8 cellular contexts compared by ENCODE assay signal in the genomic region with DNA sequence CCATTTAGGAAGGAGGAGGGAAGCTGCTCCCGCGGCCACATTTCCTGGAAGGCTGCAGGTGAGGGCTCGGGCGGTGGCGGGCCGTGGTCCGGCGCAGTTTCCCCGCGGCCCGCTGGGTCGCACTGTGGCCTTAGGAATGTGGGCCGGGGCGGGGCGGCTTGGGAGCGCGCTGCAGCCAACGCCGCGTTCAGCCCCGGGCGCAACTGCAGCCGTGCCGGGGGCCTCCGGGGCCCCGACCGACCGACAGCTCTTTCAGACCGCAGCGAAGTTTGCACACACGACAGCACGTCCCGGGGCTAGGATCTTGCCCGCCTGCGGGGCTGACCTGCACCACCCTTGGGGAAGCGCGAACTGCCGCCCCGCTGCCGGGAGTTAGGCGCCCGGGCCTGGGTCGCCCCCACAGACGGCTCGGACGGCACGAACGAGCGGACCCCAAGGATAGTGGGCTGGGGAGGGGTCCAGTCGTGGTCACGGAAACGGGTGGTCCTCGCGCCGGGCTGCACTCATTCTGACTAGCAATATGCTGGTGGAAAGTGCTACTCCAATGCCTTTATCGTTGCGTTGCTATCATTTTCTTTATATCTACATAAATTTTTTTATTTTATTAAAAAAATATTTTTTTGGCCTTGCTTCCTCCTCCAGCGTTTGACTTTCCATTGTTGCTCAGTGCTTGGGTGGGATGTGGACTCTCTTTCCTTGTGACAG.
DNase-seq lines count a peak whose midpoint lies in the region; ATAC-seq and TF ChIP-seq lines count a peak whose summit lies in the region.

No MANE protein-coding gene starts in this region.

- no peaks in the 10 kb centered on the region for H3K36me3 ChIP-seq in NT2/D1 (ENCODE audit: insufficient read depth, insufficient read length, low read length)
- H3K36me3 ChIP-seq in esophagus muscularis mucosa: no peaks in the 10 kb centered on the region

- ATAC-seq in HG02938 (IDR thresholded peaks at IDR 0.05; ENCODE audit: unreplicated experiment): no peak

- H3K36me3 Mint-ChIP-seq in activated T-cell treated with anti-CD3 and anti-CD28 coated beads, Interleukin-2, amount 50 U/mL, for 24 hours (ENCODE audit: low read depth): no peaks in the 10 kb centered on the region

- H3K4me1 ChIP-seq in NT2/D1 (ENCODE audit: insufficient read depth, insufficient read length) (no peaks in the 10 kb centered on the region), esophagus muscularis mucosa (peaks cover 0 to 12% (median 12%) of the 10 kb centered on the region in 4 donors)

- TF ChIP-seq CTCF in esophagus muscularis mucosa (IDR thresholded peaks at IDR 0.05): peak; percentile 66 to 84 (median 82)

- H3K4me3 ChIP-seq in NT2/D1 (ENCODE audit: insufficient read length, low read depth) (peak overlapping the region; percentile 54), esophagus muscularis mucosa (peak overlapping the region; percentile 52 to 59 (median 58))

- intact Hi-C loops in esophagus muscularis mucosa (cut with DNase I): loop anchor here (2.0 kb wide), 1 partner anchor 292 kb away; no protein-coding TSS in a partner anchor

- 0 out of 2 replicates have a peak, but pooled peaks cover 6% of the 10 kb centered on the region for H3K9me3 ChIP-seq in NT2/D1 (ENCODE audit: insufficient read depth, low read length)
- H3K9me3 ChIP-seq in esophagus muscularis mucosa: no peaks in the 10 kb centered on the region

- H3K4me1 Mint-ChIP-seq in activated T-cell treated with anti-CD3 and anti-CD28 coated beads, Interleukin-2, amount 50 U/mL, for 24 hours (ENCODE audit: low read depth): peaks cover 7% of the 10 kb centered on the region

- peak overlapping the region; percentile 69 for H3K4me3 Mint-ChIP-seq in activated T-cell treated with anti-CD3 and anti-CD28 coated beads, Interleukin-2, amount 50 U/mL, for 24 hours

- H3K27ac ChIP-seq in esophagus muscularis mucosa (replicated peaks in 1 of 4): peak overlapping the region in 1 of 4 donors; percentile 52

- DNase-seq in Ammon's horn (ENCODE audit: low spot score) (peak; percentile 69), HCEC 1CT (peak; percentile 67), NT2/D1 (ENCODE audit: low read depth, low spot score) (peak; percentile 65), esophagus muscularis mucosa (ENCODE audit: extremely low spot score) (no peak), mucosa of gallbladder (ENCODE audit: low spot score) (peak; percentile 66)
- DNase-seq in activated T-cell treated with anti-CD3 and anti-CD28 coated beads, Interleukin-2, amount 50 U/mL, for 24 hours: peak; percentile 80
- peak; percentile 31 to 43 for DNase-seq in stimulated activated CD8-positive, alpha-beta memory T cell treated with anti-CD3 and anti-CD28 coated beads, Interleukin-2, amount 100 ng/mL, for 1 hour (ENCODE audit: low read depth in 2 of 2)

- H3K27ac Mint-ChIP-seq in activated T-cell treated with anti-CD3 and anti-CD28 coated beads, Interleukin-2, amount 50 U/mL, for 24 hours: no peak overlapping the region

- TF ChIP-seq POLR2A in esophagus muscularis mucosa (IDR thresholded peaks at IDR 0.05; ENCODE audit: low read depth): no peak

- peak overlapping the region; percentile 88 for H3K9ac ChIP-seq in NT2/D1 (ENCODE audit: insufficient read length, low read depth)

- peaks cover 11% of the 10 kb centered on the region for H3K27me3 Mint-ChIP-seq in activated T-cell treated with anti-CD3 and anti-CD28 coated beads, Interleukin-2, amount 50 U/mL, for 24 hours

- no peaks in the 10 kb centered on the region for H3K27me3 ChIP-seq in NT2/D1 (ENCODE audit: insufficient read depth, insufficient read length)
- H3K27me3 ChIP-seq in esophagus muscularis mucosa: peaks cover 0 to 23% (median 8%) of the 10 kb centered on the region in 4 donors

- H3K9me3 Mint-ChIP-seq in activated T-cell treated with anti-CD3 and anti-CD28 coated beads, Interleukin-2, amount 50 U/mL, for 24 hours: peaks cover 4% of the 10 kb centered on the region

- no peak for TF ChIP-seq EP300 in esophagus muscularis mucosa (IDR thresholded peaks at IDR 0.05)

- WGBS in esophagus muscularis mucosa: 1% methylated on average over 15 of the region's 58 CpGs
